ENCODE assay signal across 1 cellular context in genomic region chr2:86807462-86808275, GRCh38.
TF ChIP-seq lines count a peak whose summit lies in the region.

No MANE protein-coding gene starts in this region.

TF ChIP-seq in HepG2, 621 proteins besides CTCF, POLR2A, EP300 and RAD21 (continued from another document and continues in another):
- TF ChIP-seq ZNF225 (CRISPR knock-in tag; IDR thresholded peaks at IDR 0.05) (peak; percentile 81; the same call in 1 of the 2 replicates), ZNF331 (CRISPR knock-in tag; IDR thresholded peaks at IDR 0.05) (peak; percentile 23; the same call in 1 of the 2 replicates), ELF3 (CRISPR knock-in tag; IDR thresholded peaks at IDR 0.05) (0 out of 2 replicates have a peak, but pooled peaks have one; percentile 30), ZNF333 (CRISPR knock-in tag; IDR thresholded peaks at IDR 0.05; ENCODE audit: borderline replicate concordance) (peak; percentile 54; the same call in 1 of the 2 replicates), ZBTB42 (CRISPR knock-in tag; IDR thresholded peaks at IDR 0.05) (no peak), MTERF4 (CRISPR knock-in tag; IDR thresholded peaks at IDR 0.05) (peak; percentile 80), ZBTB38 (CRISPR knock-in tag; IDR thresholded peaks at IDR 0.05) (0 out of 2 replicates have a peak, but pooled peaks have one; percentile 28), NFKBIZ (CRISPR knock-in tag; IDR thresholded peaks at IDR 0.05) (no peak), RBM39 (IDR thresholded peaks at IDR 0.05; ENCODE audit: low read depth, low read length, poor library complexity, severe bottlenecking) (no peak), ZNF414 (CRISPR knock-in tag; IDR thresholded peaks at IDR 0.05) (peak; percentile 75), ARID4A (CRISPR knock-in tag; IDR thresholded peaks at IDR 0.05; ENCODE audit: borderline replicate concordance) (peak; percentile 57), ZNF761 (CRISPR knock-in tag; conservative IDR thresholded peaks at IDR 0.05) (0 out of 2 replicates have a peak, but pooled peaks have one; percentile 40), ZNF281 (CRISPR knock-in tag; IDR thresholded peaks at IDR 0.05; ENCODE audit: borderline replicate concordance) (peak; percentile 38; the same call in 1 of the 2 replicates), ESRRA (CRISPR knock-in tag; IDR thresholded peaks at IDR 0.05; ENCODE audit: low read depth) (peak; percentile 32; the same call in 1 of the 2 replicates), SKIL (CRISPR knock-in tag; IDR thresholded peaks at IDR 0.05; ENCODE audit: borderline replicate concordance) (no peak), JUN (CRISPR knock-in tag; IDR thresholded peaks at IDR 0.05) (no peak; the same call in 1 of the 2 replicates), ZNF563 (CRISPR knock-in tag; IDR thresholded peaks at IDR 0.05) (peak; percentile 89; the same call in 1 of the 2 replicates), ZFX (CRISPR knock-in tag; IDR thresholded peaks at IDR 0.05; ENCODE audit: low read depth) (peak; percentile 22), ZNF543 (CRISPR knock-in tag; IDR thresholded peaks at IDR 0.05) (peak; percentile 54), TBX2 (CRISPR knock-in tag; IDR thresholded peaks at IDR 0.05; ENCODE audit: borderline replicate concordance) (peak; percentile 54; the same call in 1 of the 2 replicates), ZNF501 (CRISPR knock-in tag; IDR thresholded peaks at IDR 0.05) (0 out of 2 replicates have a peak, but pooled peaks have one; percentile 56), NR2F2 (IDR thresholded peaks at IDR 0.05; ENCODE audit: borderline replicate concordance, low read depth) (no peak; the same call in 1 of the 2 replicates), MTF2 (CRISPR knock-in tag; IDR thresholded peaks at IDR 0.05; ENCODE audit: borderline replicate concordance) (peak; percentile 86; the same call in 1 of the 2 replicates), REL (CRISPR knock-in tag; conservative IDR thresholded peaks at IDR 0.05) (0 out of 2 replicates have a peak, but pooled peaks have one; percentile 51), ATF7 (IDR thresholded peaks at IDR 0.05) (no peak), ATF7 (CRISPR knock-in tag; IDR thresholded peaks at IDR 0.05) (peak; percentile 60; the same call in 1 of the 2 replicates), GPN1 (CRISPR knock-in tag; IDR thresholded peaks at IDR 0.05; ENCODE audit: borderline replicate concordance) (0 out of 2 replicates have a peak, but pooled peaks have one; percentile 31), SALL1 (CRISPR knock-in tag; IDR thresholded peaks at IDR 0.05) (peak; percentile 63), ZNF891 (CRISPR knock-in tag; IDR thresholded peaks at IDR 0.05) (peak; percentile 76; the same call in 1 of the 2 replicates), SALL2 (CRISPR knock-in tag; IDR thresholded peaks at IDR 0.05) (0 out of 2 replicates have a peak, but pooled peaks have one; percentile 65), GATAD1 (CRISPR knock-in tag; IDR thresholded peaks at IDR 0.05) (no peak), ZNF253 (CRISPR knock-in tag; IDR thresholded peaks at IDR 0.05; ENCODE audit: borderline replicate concordance) (0 out of 2 replicates have a peak, but pooled peaks have one; percentile 54), CHD2 (IDR thresholded peaks at IDR 0.05; ENCODE audit: low read depth, low read length) (0 out of 2 replicates have a peak, but pooled peaks have one; percentile 23), ATF3 (CRISPR knock-in tag; IDR thresholded peaks at IDR 0.05) (0 out of 2 replicates have a peak, but pooled peaks have one; percentile 7), MXD4 (CRISPR knock-in tag; IDR thresholded peaks at IDR 0.05) (peak; percentile 56), ZSCAN21 (CRISPR knock-in tag; IDR thresholded peaks at IDR 0.05; ENCODE audit: borderline replicate concordance) (peak; percentile 81), IKZF1 (IDR thresholded peaks at IDR 0.05) (no peak), HNF4G (IDR thresholded peaks at IDR 0.05; ENCODE audit: borderline replicate concordance, low read depth, low read length) (no peak), HNF4G (CRISPR knock-in tag; IDR thresholded peaks at IDR 0.05; ENCODE audit: borderline replicate concordance, low read depth) (no peak), TMF1 (CRISPR knock-in tag; IDR thresholded peaks at IDR 0.05; ENCODE audit: low read depth) (peak; percentile 27; the same call in 1 of the 2 replicates), ZNF841 (CRISPR knock-in tag; IDR thresholded peaks at IDR 0.05; ENCODE audit: borderline replicate concordance) (0 out of 2 replicates have a peak, but pooled peaks have one; percentile 56), PITX1 (CRISPR knock-in tag; IDR thresholded peaks at IDR 0.05) (no peak), CBX5 (CRISPR knock-in tag; IDR thresholded peaks at IDR 0.05; ENCODE audit: borderline replicate concordance) (peak; percentile 10; the same call in 1 of the 2 replicates), IRX3 (CRISPR knock-in tag; IDR thresholded peaks at IDR 0.05; ENCODE audit: borderline replicate concordance, low read depth) (peak; percentile 54; the same call in 1 of the 2 replicates), GABPA (IDR thresholded peaks at IDR 0.05; ENCODE audit: low read depth, low read length) (peak; percentile 30; the same call in 1 of the 2 replicates), GABPA (CRISPR knock-in tag; IDR thresholded peaks at IDR 0.05; ENCODE audit: low read depth) (peak; percentile 53)
- TF ChIP-seq, protein P1, sequence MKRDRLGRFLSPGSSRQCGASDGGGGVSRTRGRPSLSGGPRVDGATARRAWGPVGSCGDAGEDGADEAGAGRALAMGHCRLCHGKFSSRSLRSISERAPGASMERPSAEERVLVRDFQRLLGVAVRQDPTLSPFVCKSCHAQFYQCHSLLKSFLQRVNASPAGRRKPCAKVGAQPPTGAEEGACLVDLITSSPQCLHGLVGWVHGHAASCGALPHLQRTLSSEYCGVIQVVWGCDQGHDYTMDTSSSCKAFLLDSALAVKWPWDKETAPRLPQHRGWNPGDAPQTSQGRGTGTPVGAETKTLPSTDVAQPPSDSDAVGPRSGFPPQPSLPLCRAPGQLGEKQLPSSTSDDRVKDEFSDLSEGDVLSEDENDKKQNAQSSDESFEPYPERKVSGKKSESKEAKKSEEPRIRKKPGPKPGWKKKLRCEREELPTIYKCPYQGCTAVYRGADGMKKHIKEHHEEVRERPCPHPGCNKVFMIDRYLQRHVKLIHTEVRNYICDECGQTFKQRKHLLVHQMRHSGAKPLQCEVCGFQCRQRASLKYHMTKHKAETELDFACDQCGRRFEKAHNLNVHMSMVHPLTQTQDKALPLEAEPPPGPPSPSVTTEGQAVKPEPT (CRISPR knock-in tag; IDR thresholded peaks at IDR 0.05; ENCODE audit: low read depth): 0 out of 2 replicates have a peak, but pooled peaks have one; percentile 74
- TF ChIP-seq, protein P2, sequence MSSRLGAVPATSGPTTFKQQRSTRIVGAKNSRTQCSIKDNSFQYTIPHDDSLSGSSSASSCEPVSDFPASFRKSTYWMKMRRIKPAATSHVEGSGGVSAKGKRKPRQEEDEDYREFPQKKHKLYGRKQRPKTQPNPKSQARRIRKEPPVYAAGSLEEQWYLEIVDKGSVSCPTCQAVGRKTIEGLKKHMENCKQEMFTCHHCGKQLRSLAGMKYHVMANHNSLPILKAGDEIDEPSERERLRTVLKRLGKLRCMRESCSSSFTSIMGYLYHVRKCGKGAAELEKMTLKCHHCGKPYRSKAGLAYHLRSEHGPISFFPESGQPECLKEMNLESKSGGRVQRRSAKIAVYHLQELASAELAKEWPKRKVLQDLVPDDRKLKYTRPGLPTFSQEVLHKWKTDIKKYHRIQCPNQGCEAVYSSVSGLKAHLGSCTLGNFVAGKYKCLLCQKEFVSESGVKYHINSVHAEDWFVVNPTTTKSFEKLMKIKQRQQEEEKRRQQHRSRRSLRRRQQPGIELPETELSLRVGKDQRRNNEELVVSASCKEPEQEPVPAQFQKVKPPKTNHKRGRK (CRISPR knock-in tag; IDR thresholded peaks at IDR 0.05): no peak
- TF ChIP-seq, protein P3, sequence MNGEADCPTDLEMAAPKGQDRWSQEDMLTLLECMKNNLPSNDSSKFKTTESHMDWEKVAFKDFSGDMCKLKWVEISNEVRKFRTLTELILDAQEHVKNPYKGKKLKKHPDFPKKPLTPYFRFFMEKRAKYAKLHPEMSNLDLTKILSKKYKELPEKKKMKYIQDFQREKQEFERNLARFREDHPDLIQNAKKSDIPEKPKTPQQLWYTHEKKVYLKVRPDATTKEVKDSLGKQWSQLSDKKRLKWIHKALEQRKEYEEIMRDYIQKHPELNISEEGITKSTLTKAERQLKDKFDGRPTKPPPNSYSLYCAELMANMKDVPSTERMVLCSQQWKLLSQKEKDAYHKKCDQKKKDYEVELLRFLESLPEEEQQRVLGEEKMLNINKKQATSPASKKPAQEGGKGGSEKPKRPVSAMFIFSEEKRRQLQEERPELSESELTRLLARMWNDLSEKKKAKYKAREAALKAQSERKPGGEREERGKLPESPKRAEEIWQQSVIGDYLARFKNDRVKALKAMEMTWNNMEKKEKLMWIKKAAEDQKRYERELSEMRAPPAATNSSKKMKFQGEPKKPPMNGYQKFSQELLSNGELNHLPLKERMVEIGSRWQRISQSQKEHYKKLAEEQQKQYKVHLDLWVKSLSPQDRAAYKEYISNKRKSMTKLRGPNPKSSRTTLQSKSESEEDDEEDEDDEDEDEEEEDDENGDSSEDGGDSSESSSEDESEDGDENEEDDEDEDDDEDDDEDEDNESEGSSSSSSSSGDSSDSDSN (CRISPR knock-in tag; IDR thresholded peaks at IDR 0.05): peak; percentile 48
